12 cellular contexts compared by ENCODE assay signal in genomic region chr17:38897176-38897575, GRCh38. TPM values are rescaled to one million over a fixed set of nuclear protein-coding genes. Genes with fewer than 3 reads are reported as not detected.
DNase-seq lines count a peak whose midpoint lies in the region; ATAC-seq and TF ChIP-seq lines count a peak whose summit lies in the region.
"Had no signal": no experiment of that assay in that cellular context is flagged by ENCODE, and none has a peak within 500 bp of the region (broad histone marks: within the 10 kb centered on the region; RNA-seq: fewer than 3 reads in every experiment).

No MANE protein-coding gene starts in this region.

- no peak for TF ChIP-seq POLR2A in upper lobe of left lung (IDR thresholded peaks at IDR 0.05)

- DNase-seq in activated T-cell treated with anti-CD3 and anti-CD28 coated beads, Interleukin-2, amount 50 U/mL, for 24 hours, result no peak
- DNase-seq in activated T-cell treated with anti-CD3 and anti-CD28 coated beads, Interleukin-2, amount 50 U/mL, for 1 hour, result no peak
- DNase-seq in coronary artery (ENCODE audit: low spot score) (no peak), upper lobe of left lung (no peak), RKO (ENCODE audit: low spot score) (no peak), NCI-H526 (lab: John Stamatoyannopoulos, UW) (no peak)
- no peak for DNase-seq in central memory CD4-positive, alpha-beta T cell
- DNase-seq: AML-193, cerebellar nuclear complex, left lung, NCI-H2029 had no signal

- H3K27ac Mint-ChIP-seq in activated T-cell treated with anti-CD3 and anti-CD28 coated beads, Interleukin-2, amount 50 U/mL, for 24 hours, result peak overlapping the region; percentile 91

- no peaks in the 10 kb centered on the region for H3K9me3 ChIP-seq in muscle layer of duodenum (ENCODE audit: control insufficient read depth in 1 of 2, low read length in 2 of 2)
- H3K9me3 ChIP-seq in upper lobe of left lung, result no peaks in the 10 kb centered on the region
- H3K9me3 ChIP-seq: left lung had no signal

- peak overlapping the region; percentile 17 for H3K4me3 ChIP-seq in coronary artery
- H3K4me3 ChIP-seq in muscle layer of duodenum (ENCODE audit: low read depth in 1 of 2, low read length in 2 of 2), result no peak overlapping the region
- no peak overlapping the region for H3K4me3 ChIP-seq in upper lobe of left lung
- H3K4me3 ChIP-seq: left lung had no signal

- no peaks in the 10 kb centered on the region for H3K27me3 Mint-ChIP-seq in activated T-cell treated with anti-CD3 and anti-CD28 coated beads, Interleukin-2, amount 50 U/mL, for 24 hours

- H3K36me3 Mint-ChIP-seq in activated T-cell treated with anti-CD3 and anti-CD28 coated beads, Interleukin-2, amount 50 U/mL, for 24 hours (ENCODE audit: low read depth), result peaks cover 85% of the 10 kb centered on the region

- ATAC-seq in upper lobe of left lung (ENCODE audit: low FRiP score in 2 of 2), result peak in 1 of 2 donors; percentile 65
- ATAC-seq: left lung had no signal

- TF ChIP-seq EP300 in upper lobe of left lung (IDR thresholded peaks at IDR 0.05), result no peak

- TF ChIP-seq CTCF in coronary artery (IDR thresholded peaks at IDR 0.05) (no peak), upper lobe of left lung (IDR thresholded peaks at IDR 0.05) (no peak)

- H3K4me1 ChIP-seq in muscle layer of duodenum (ENCODE audit: control insufficient read depth in 1 of 2, insufficient read depth in 2 of 2, low read length in 2 of 2) (peaks cover 38 to 67% of the 10 kb centered on the region in 2 donors), upper lobe of left lung (peaks cover 88 to 90% (median 89%) of the 10 kb centered on the region in 4 donors)

- H3K27ac ChIP-seq in coronary artery, result peak overlapping the region; percentile 64 to 83
- peak overlapping the region; percentile 7 for H3K27ac ChIP-seq in muscle layer of duodenum (ENCODE audit: low read length)
- H3K27ac ChIP-seq in upper lobe of left lung, result peak overlapping the region; percentile 73 to 87 (median 80)

- 62 to 84% methylated on average over 6 of the region's 6 CpGs for WGBS in upper lobe of left lung, 2 donors

- H3K4me3 Mint-ChIP-seq in activated T-cell treated with anti-CD3 and anti-CD28 coated beads, Interleukin-2, amount 50 U/mL, for 24 hours, result no peak overlapping the region

- H3K9me3 Mint-ChIP-seq in activated T-cell treated with anti-CD3 and anti-CD28 coated beads, Interleukin-2, amount 50 U/mL, for 24 hours, result no peaks in the 10 kb centered on the region

- peaks cover 31 to 34% of the 10 kb centered on the region in 2 donors for H3K36me3 ChIP-seq in muscle layer of duodenum (ENCODE audit: control insufficient read depth in 1 of 2, insufficient read depth in 2 of 2, low read length in 2 of 2)
- H3K36me3 ChIP-seq in upper lobe of left lung, result peaks cover 7 to 67% (median 34%) of the 10 kb centered on the region in 4 donors

- peaks cover 80% of the 10 kb centered on the region for H3K4me1 Mint-ChIP-seq in activated T-cell treated with anti-CD3 and anti-CD28 coated beads, Interleukin-2, amount 50 U/mL, for 24 hours (ENCODE audit: low read depth)

- H3K27me3 ChIP-seq in muscle layer of duodenum (ENCODE audit: low read depth, low read length) (no peaks in the 10 kb centered on the region), upper lobe of left lung (no peaks in the 10 kb centered on the region)
- H3K27me3 ChIP-seq: left lung had no signal

RNA-seq across cellular contexts. Expression of gene LASP1, which starts 27.3 kb away (rescaled TPM):
- total RNA-seq in upper lobe of left lung, result 100 to 1,000 TPM in 5 of 6 donors, 10 to 100 TPM in 1; 97.9 to 168 (median 149) TPM

RNA-seq across cellular contexts. Expression of gene RPL23, which starts 43.7 kb away (rescaled TPM):
- 1,000 to 10,000 TPM in 4 of 6 donors, 100 to 1,000 TPM in 2; 542 to 1,288 (median 1,062) TPM for total RNA-seq in upper lobe of left lung

Comparison
In these comparisons a context has a peak if more than half of its experiments do, and no peak if none do; other contexts are left out.
1. H3K27ac ChIP-seq: peak in every context shown above with its lines; median percentile 80 in upper lobe of left lung; 74 in coronary artery; 7 in muscle layer of duodenum.